Comparison of ENCODE assay signal across 7 cellular contexts in genomic region chr9:121618910-121619309, GRCh38. TPM values are rescaled to one million over a fixed set of nuclear protein-coding genes. Genes with fewer than 3 reads are reported as not detected.
DNase-seq lines count a peak whose midpoint lies in the region; ATAC-seq and TF ChIP-seq lines count a peak whose summit lies in the region.
"Not testable (repeated sequence)": the region's sequence is repeated elsewhere in the genome, so short reads cannot be mapped to it uniquely, and the experiment has no call there.
"Had no signal": no experiment of that assay in that cellular context is flagged by ENCODE, and none has a peak within 500 bp of the region (broad histone marks: within the 10 kb centered on the region; RNA-seq: fewer than 3 reads in every experiment).

No MANE protein-coding gene starts in this region.

- H3K36me3 ChIP-seq in gastroesophageal sphincter; heart right ventricle; psoas muscle (ENCODE audit: insufficient read depth in 1 of 2, low read depth in 1 of 2); stomach: not testable (repeated sequence)

- H3K4me1 ChIP-seq in gastroesophageal sphincter (peaks cover 0 to 47% (median 6%) of the 10 kb centered on the region in 3 donors), heart right ventricle (peaks cover 9 to 83% (median 65%) of the 10 kb centered on the region in 9 donors), psoas muscle (peaks cover 59% of the 10 kb centered on the region), stomach (peaks cover 13 to 39% (median 31%) of the 10 kb centered on the region in 4 donors)
- not testable (repeated sequence) for H3K4me1 ChIP-seq in right cardiac atrium (ENCODE audit: control insufficient read depth, insufficient read depth, low read length)

- H3K27me3 ChIP-seq in gastroesophageal sphincter; heart right ventricle; right cardiac atrium (ENCODE audit: control insufficient read depth, insufficient read depth); psoas muscle (ENCODE audit: insufficient read depth in 3 of 3, low read length in 2 of 3); stomach: not testable (repeated sequence)

- WGBS in gastroesophageal sphincter (ENCODE audit: low coverage in 1 of 2), 2 donors, result 78 to 86% methylated on average over 2 to 7 of the region's 7 CpGs
- WGBS in heart right ventricle, 2 donors, result 70% methylated on average over 7 of the region's 7 CpGs
- 74% methylated on average over 7 of the region's 7 CpGs for WGBS in right cardiac atrium
- 60 to 66% (median 64%) methylated on average over 7 of the region's 7 CpGs for WGBS in psoas muscle, 3 donors
- WGBS in stomach, 5 donors, result 89 to 93% (median 91%) methylated on average over 7 of the region's 7 CpGs

- H3K4me3 ChIP-seq in gastroesophageal sphincter; heart right ventricle; right cardiac atrium (ENCODE audit: low read length); psoas muscle; stomach: not testable (repeated sequence)

- ATAC-seq in gastroesophageal sphincter, right cardiac atrium: not testable (repeated sequence)
- ATAC-seq in heart right ventricle, result peak in 1 of 8 donors; percentile 7
- ATAC-seq in psoas muscle, result peak in 2 of 4 donors; percentile 9 to 15

- not testable (repeated sequence) for H3K9me3 ChIP-seq in gastroesophageal sphincter; heart right ventricle; right cardiac atrium (ENCODE audit: control insufficient read depth, low read length); psoas muscle; stomach

- TF ChIP-seq EP300 in gastroesophageal sphincter (IDR thresholded peaks at IDR 0.05); stomach (IDR thresholded peaks at IDR 0.05): not testable (repeated sequence)

- H3K27ac ChIP-seq in gastroesophageal sphincter, result peak overlapping the region in 3 of 4 donors; percentile 59 to 70 (median 61)
- peak overlapping the region; percentile 31 to 89 (median 78) for H3K27ac ChIP-seq in heart right ventricle
- peak overlapping the region; percentile 86 for H3K27ac ChIP-seq in right cardiac atrium (ENCODE audit: low read length)
- H3K27ac ChIP-seq in psoas muscle, result peak overlapping the region; percentile 86
- H3K27ac ChIP-seq in stomach, result peak overlapping the region in 3 of 5 donors; percentile 35 to 71 (median 68)

- DNase-seq in NCI-H69 (lab: John Stamatoyannopoulos, UW) (peak; percentile 12), right cardiac atrium (peak in 1 of 3 donors; percentile 14)
- not testable (repeated sequence) for DNase-seq in heart right ventricle, psoas muscle, stomach

- not testable (repeated sequence) for TF ChIP-seq POLR2A in gastroesophageal sphincter (IDR thresholded peaks at IDR 0.05); stomach (IDR thresholded peaks at IDR 0.05)

- TF ChIP-seq CTCF in gastroesophageal sphincter (IDR thresholded peaks at IDR 0.05); heart right ventricle (IDR thresholded peaks at IDR 0.05); psoas muscle (IDR thresholded peaks at IDR 0.05); stomach (IDR thresholded peaks at IDR 0.05): not testable (repeated sequence)

- intact Hi-C loops in heart right ventricle (cut with DNase I); right cardiac atrium (cut with DNase I); psoas muscle (cut with DNase I); stomach (cut with DNase I; ENCODE audit: low total_unique reads): not testable (repeated sequence)

RNA-seq across cellular contexts. Expression of gene DAB2IP, which starts 32.5 kb away (rescaled TPM):
- 10 to 100 TPM; 42.0 to 93.4 (median 47.9) TPM for total RNA-seq in gastroesophageal sphincter
- 10 to 100 TPM; 48.1 to 71.1 (median 56.5) TPM for total RNA-seq in heart right ventricle
- 10 to 100 TPM; 18.1 to 36.5 TPM for polyA plus RNA-seq in heart right ventricle
- 10 to 100 TPM; 41.7 to 55.0 (median 42.7) TPM for total RNA-seq in right cardiac atrium
- polyA plus RNA-seq in right cardiac atrium, result 25.5 TPM
- 10 to 100 TPM; 33.4 to 66.2 (median 50.7) TPM for total RNA-seq in psoas muscle
- 10 to 100 TPM; 14.1 to 18.7 (median 14.4) TPM for polyA plus RNA-seq in psoas muscle
- 100 to 1,000 TPM in 1 of 5 donors, 10 to 100 TPM in 4; 32.1 to 303 (median 63.6) TPM for total RNA-seq in stomach
- 10 to 100 TPM; 17.5 to 27.6 (median 25.5) TPM for polyA plus RNA-seq in stomach
- total RNA-seq: CD4-positive, CD25-positive, alpha-beta regulatory T cell had no signal
- polyA plus RNA-seq: CD4-positive, CD25-positive, alpha-beta regulatory T cell had no signal
